In the genomic region with DNA sequence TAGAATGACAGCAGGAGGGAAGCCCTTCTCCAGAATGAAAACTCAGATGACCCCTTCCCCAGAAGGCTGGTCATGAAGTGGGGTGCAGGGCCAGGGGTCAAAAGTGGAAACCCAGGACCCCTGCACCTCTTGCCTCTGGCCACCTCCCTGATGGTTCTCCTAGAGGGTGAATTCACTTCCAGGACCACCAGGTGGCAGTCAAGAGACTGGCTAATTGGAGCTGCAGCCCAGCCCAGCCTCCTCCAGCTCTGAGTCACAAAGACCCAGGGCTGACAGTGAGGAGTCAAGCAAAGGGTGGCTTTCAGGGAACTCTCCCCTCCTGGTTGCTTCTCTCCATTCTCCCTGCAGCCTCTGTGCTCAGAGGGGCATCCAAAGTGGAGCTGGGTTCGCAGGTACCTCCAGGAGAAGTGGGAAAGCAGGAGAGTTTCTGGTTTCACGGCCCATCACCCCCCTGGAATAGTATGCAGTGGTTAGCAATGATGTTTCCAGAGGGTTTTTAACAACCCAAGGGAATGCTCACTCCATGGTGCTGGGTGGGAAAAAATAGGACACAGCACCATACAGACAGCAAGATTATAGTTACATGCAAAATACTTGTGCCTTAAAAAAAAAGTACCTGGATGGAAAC, we compare ENCODE assay signal across 8 cellular contexts. TPM values are rescaled to one million over a fixed set of nuclear protein-coding genes. Genes with fewer than 3 reads are reported as not detected.
DNase-seq lines count a peak whose midpoint lies in the region; ATAC-seq and TF ChIP-seq lines count a peak whose summit lies in the region.

No MANE protein-coding gene starts in this region.

- H3K27ac ChIP-seq in Panc1 (ENCODE audit: low read length) (no peak overlapping the region), fibroblast of lung (ENCODE audit: insufficient read depth, low read length) (no peak overlapping the region)

- intact Hi-C loops in Panc1 (cut with micrococcal nuclease; ENCODE audit: unreplicated experiment), result loop anchor here (10.0 kb wide), 2 partner anchors 180 to 220 kb away; no protein-coding TSS in a partner anchor

- H3K79me2 ChIP-seq in fibroblast of lung (ENCODE audit: control insufficient read depth, insufficient read depth, low read length), result no peaks in the 10 kb centered on the region

- H3K4me2 ChIP-seq in fibroblast of lung (ENCODE audit: extremely low read depth, insufficient read depth, low read length), result no peak overlapping the region

- POLR2A ChIA-PET in Panc1 (lab: Charles Lee), result no interaction called here

- no peak overlapping the region for H3K27ac Mint-ChIP-seq in activated T-cell treated with anti-CD3 and anti-CD28 coated beads, Interleukin-2, amount 50 U/mL, for 24 hours
- H3K27ac Mint-ChIP-seq in natural killer cell treated with Interleukin-12 subunit alpha and Interleukin-12 subunit beta and Interleukin-15 and Interleukin-18, amount 100 ng/mL, for 72 hours, result no peak overlapping the region
- H3K27ac Mint-ChIP-seq in stimulated activated memory B cell treated with anti-CD40 and anti-IgM and Interleukin-4, amounts not matched to agents 10 μg/mL and 1 μg/mL and 100 μg/mL, for 72 hours, result no peak overlapping the region

- H3K4me1 Mint-ChIP-seq in activated T-cell treated with anti-CD3 and anti-CD28 coated beads, Interleukin-2, amount 50 U/mL, for 24 hours (ENCODE audit: low read depth), result no peaks in the 10 kb centered on the region
- H3K4me1 Mint-ChIP-seq in natural killer cell treated with Interleukin-12 subunit alpha and Interleukin-12 subunit beta and Interleukin-15 and Interleukin-18, amount 100 ng/mL, for 72 hours (ENCODE audit: low read depth in 2 of 2), result no peaks in the 10 kb centered on the region
- H3K4me1 Mint-ChIP-seq in stimulated activated memory B cell treated with anti-CD40 and anti-IgM and Interleukin-4, amounts not matched to agents 10 μg/mL and 1 μg/mL and 100 μg/mL, for 72 hours, result peaks cover 4% of the 10 kb centered on the region

- H3K9me3 ChIP-seq in Panc1 (ENCODE audit: control insufficient read depth, insufficient read depth, low read depth, low read length) (no peaks in the 10 kb centered on the region), fibroblast of lung (ENCODE audit: control insufficient read depth, insufficient read depth, low read depth, low read length) (no peaks in the 10 kb centered on the region)

- no TSS peak for BruUV-seq in Panc1 (replicated peaks; lab: Mats Ljungman, UMichigan)

- H2AFZ ChIP-seq in fibroblast of lung (ENCODE audit: low read length), result no peak overlapping the region

- no peaks in the 10 kb centered on the region for H3K27me3 ChIP-seq in Panc1 (ENCODE audit: control insufficient read depth, insufficient read depth, low read length)
- H3K27me3 ChIP-seq in fibroblast of lung (ENCODE audit: control insufficient read depth, insufficient read depth, low read length), result no peaks in the 10 kb centered on the region

- H3K36me3 ChIP-seq in Panc1 (ENCODE audit: control insufficient read depth, insufficient read depth, low read length), result no peaks in the 10 kb centered on the region
- no peaks in the 10 kb centered on the region for H3K36me3 ChIP-seq in fibroblast of lung (ENCODE audit: control insufficient read depth, insufficient read depth, low read length)

- TF ChIP-seq EP300 in Ishikawa (IDR thresholded peaks at IDR 0.05; ENCODE audit: borderline replicate concordance), result no peak

- H3K9ac ChIP-seq in fibroblast of lung (ENCODE audit: insufficient read depth, low read length), result no peak overlapping the region

- H3K4me1 ChIP-seq in Panc1 (ENCODE audit: control insufficient read depth, insufficient read depth, low read length) (no peaks in the 10 kb centered on the region), fibroblast of lung (ENCODE audit: control insufficient read depth, extremely low read depth, insufficient read depth, low read length) (no peaks in the 10 kb centered on the region)

- no peaks in the 10 kb centered on the region for H3K36me3 Mint-ChIP-seq in activated T-cell treated with anti-CD3 and anti-CD28 coated beads, Interleukin-2, amount 50 U/mL, for 24 hours (ENCODE audit: low read depth)
- H3K36me3 Mint-ChIP-seq in natural killer cell treated with Interleukin-12 subunit alpha and Interleukin-12 subunit beta and Interleukin-15 and Interleukin-18, amount 100 ng/mL, for 72 hours, result no peaks in the 10 kb centered on the region
- H3K36me3 Mint-ChIP-seq in stimulated activated memory B cell treated with anti-CD40 and anti-IgM and Interleukin-4, amounts not matched to agents 10 μg/mL and 1 μg/mL and 100 μg/mL, for 72 hours, result no peaks in the 10 kb centered on the region

- DNase-seq in G401 (ENCODE audit: low spot score), result peak; percentile 80
- peak; percentile 61 for DNase-seq in Panc1 (ENCODE audit: low read depth, low spot score)
- DNase-seq in activated T-cell treated with anti-CD3 and anti-CD28 coated beads, Interleukin-2, amount 50 U/mL, for 24 hours, result peak; percentile 76
- DNase-seq in fibroblast of lung (ENCODE audit: low read depth in 2 of 2), result peak; percentile 76 to 84
- peak; percentile 71 for DNase-seq in natural killer cell treated with Interleukin-12 subunit alpha and Interleukin-12 subunit beta and Interleukin-15 and Interleukin-18, amount 100 ng/mL, for 72 hours (ENCODE audit: low spot score)

- peak; percentile 92 for TF ChIP-seq RAD21 in Ishikawa (IDR thresholded peaks at IDR 0.05; ENCODE audit: low read depth)

- H4K20me1 ChIP-seq in fibroblast of lung (ENCODE audit: control insufficient read depth, extremely low read depth, insufficient read depth, low read length), result no peaks in the 10 kb centered on the region

- in situ Hi-C loops in G401 (cut with HindIII; ENCODE audit: low sequenced_read_pairs) (loop anchor here (5.0 kb wide), 1 partner anchor 53 kb away; no protein-coding TSS in a partner anchor), Panc1 (cut with HindIII; ENCODE audit: low pct_unique_long_range_greater_than_20kb, low sequenced_read_pairs) (no loop called here)

- TF ChIP-seq CTCF in Panc1 (IDR thresholded peaks at IDR 0.05) (peak; percentile 94), fibroblast of lung (conservative IDR thresholded peaks at IDR 0.05 in 1 of 2, IDR thresholded peaks at IDR 0.05 in 1 of 2; ENCODE audit: low read depth in 1 of 2, low read length in 2 of 2) (peak; percentile 91 to 92)

- no peak overlapping the region for H3K4me3 Mint-ChIP-seq in activated T-cell treated with anti-CD3 and anti-CD28 coated beads, Interleukin-2, amount 50 U/mL, for 24 hours
- H3K4me3 Mint-ChIP-seq in natural killer cell treated with Interleukin-12 subunit alpha and Interleukin-12 subunit beta and Interleukin-15 and Interleukin-18, amount 100 ng/mL, for 72 hours, result no peak overlapping the region
- no peak overlapping the region for H3K4me3 Mint-ChIP-seq in stimulated activated memory B cell treated with anti-CD40 and anti-IgM and Interleukin-4, amounts not matched to agents 10 μg/mL and 1 μg/mL and 100 μg/mL, for 72 hours

- ATAC-seq in Panc1 (peak; percentile 97), GM19467 (IDR thresholded peaks at IDR 0.05; ENCODE audit: unreplicated experiment) (no peak)
- peak; percentile 82 to 85 for ATAC-seq in natural killer cell treated with Interleukin-12 subunit alpha and Interleukin-12 subunit beta and Interleukin-15 and Interleukin-18, amount 100 ng/mL, for 72 hours
- ATAC-seq in stimulated activated memory B cell treated with anti-CD40 and anti-IgM and Interleukin-4, amounts not matched to agents 10 μg/mL and 1 μg/mL and 100 μg/mL, for 72 hours, result peak; percentile 87

- CTCF ChIA-PET in Panc1 (lab: Charles Lee), result interaction anchor here (0.5 to 1.7 kb wide), 8 partner anchors 13 to 290 kb away, joined by 3 to 6 read pairs (median 4); no protein-coding TSS in a partner anchor

- H3K4me3 ChIP-seq in Panc1 (ENCODE audit: low read depth in 2 of 2, low read length in 2 of 2) (no peak overlapping the region), fibroblast of lung (replicated peaks in 1 of 4; ENCODE audit: control extremely low read depth in 1 of 4, insufficient read depth in 1 of 4, low read depth in 3 of 4, low read length in 4 of 4) (no peak overlapping the region)

- H3K27me3 Mint-ChIP-seq in activated T-cell treated with anti-CD3 and anti-CD28 coated beads, Interleukin-2, amount 50 U/mL, for 24 hours, result peaks cover 49% of the 10 kb centered on the region
- H3K27me3 Mint-ChIP-seq in natural killer cell treated with Interleukin-12 subunit alpha and Interleukin-12 subunit beta and Interleukin-15 and Interleukin-18, amount 100 ng/mL, for 72 hours, result peaks cover 14 to 18% of the 10 kb centered on the region in 2 donors
- H3K27me3 Mint-ChIP-seq in stimulated activated memory B cell treated with anti-CD40 and anti-IgM and Interleukin-4, amounts not matched to agents 10 μg/mL and 1 μg/mL and 100 μg/mL, for 72 hours, result peaks cover 60% of the 10 kb centered on the region

- no peaks in the 10 kb centered on the region for H3K9me3 Mint-ChIP-seq in activated T-cell treated with anti-CD3 and anti-CD28 coated beads, Interleukin-2, amount 50 U/mL, for 24 hours
- H3K9me3 Mint-ChIP-seq in natural killer cell treated with Interleukin-12 subunit alpha and Interleukin-12 subunit beta and Interleukin-15 and Interleukin-18, amount 100 ng/mL, for 72 hours, result no peaks in the 10 kb centered on the region
- no peaks in the 10 kb centered on the region for H3K9me3 Mint-ChIP-seq in stimulated activated memory B cell treated with anti-CD40 and anti-IgM and Interleukin-4, amounts not matched to agents 10 μg/mL and 1 μg/mL and 100 μg/mL, for 72 hours

TF ChIP-seq in Ishikawa, 13 proteins besides CTCF, POLR2A, EP300 and RAD21:
- TF ChIP-seq EGR1 (IDR thresholded peaks at IDR 0.05) (no peak), FOXM1 (IDR thresholded peaks at IDR 0.05; ENCODE audit: borderline replicate concordance, low read depth) (peak; percentile 22; the same call in 1 of the 2 replicates)

RNA-seq across cellular contexts. Expression of gene EPHB2, which starts 6.1 kb away (rescaled TPM):
- 0.14 and 1.1 TPM in 2 replicates for total RNA-seq in G401 (2014; rRNA removed; shearing (Covaris generic))
- 29.0 TPM for total RNA-seq in Panc1 (2021; ENCODE audit: unreplicated experiment)
- 27.5 TPM for polyA plus RNA-seq in Panc1 (2012; ENCODE audit: insufficient read length)
- total RNA-seq in fibroblast of lung, result 11.2 and 12.3 TPM in 2 replicates
- 4.1 and 21.8 TPM in 2 replicates for polyA plus RNA-seq in fibroblast of lung
- polyA plus RNA-seq in fibroblast of lung (2012), result 6.5 and 34.9 TPM in 2 replicates
- 34.6 and 147 TPM in 2 replicates for polyA minus RNA-seq in fibroblast of lung (ENCODE audit: low replicate concordance)
- not detected for total RNA-seq in natural killer cell treated with Interleukin-12 subunit alpha and Interleukin-12 subunit beta and Interleukin-15 and Interleukin-18, amount 100 ng/mL, for 72 hours

RNA-seq across cellular contexts. Expression of gene C1QB, which starts 51.5 kb away (rescaled TPM):
- total RNA-seq in G401 (2014; rRNA removed; shearing (Covaris generic)), result not detected in 2 replicates
- total RNA-seq in Panc1 (2021; ENCODE audit: unreplicated experiment), result 0.33 TPM
- polyA plus RNA-seq in Panc1 (2012; ENCODE audit: insufficient read length), result not detected
- not detected in 2 replicates for total RNA-seq in fibroblast of lung
- not detected in 2 replicates for polyA plus RNA-seq in fibroblast of lung
- polyA plus RNA-seq in fibroblast of lung (2012), result not detected in 2 replicates
- not detected in 2 replicates for polyA minus RNA-seq in fibroblast of lung (ENCODE audit: low replicate concordance)
- total RNA-seq in natural killer cell treated with Interleukin-12 subunit alpha and Interleukin-12 subunit beta and Interleukin-15 and Interleukin-18, amount 100 ng/mL, for 72 hours, result not detected
